ENCODE assay signal across 1 cellular context in the genomic region with DNA sequence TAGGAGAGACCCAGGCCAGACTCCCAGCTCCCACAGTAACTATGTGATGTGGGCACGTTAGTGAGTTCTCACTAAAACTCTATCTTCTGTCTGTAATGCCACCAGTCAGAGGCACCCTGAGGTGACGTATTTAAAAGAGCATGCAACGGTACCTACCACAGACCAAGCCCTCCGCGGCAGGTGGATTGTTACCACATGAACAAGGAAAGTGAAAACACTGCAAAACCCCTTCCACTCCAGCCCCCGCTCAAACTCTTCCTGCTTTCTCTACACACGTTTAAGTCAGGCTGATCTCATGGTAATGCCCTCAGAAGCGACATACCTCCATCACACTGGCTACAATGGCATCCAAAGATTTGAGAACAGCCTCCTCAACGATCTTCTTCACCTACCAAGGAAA.
A peak's percentile ranks its signal among the peaks of the same experiment; 100 is the strongest.
TF ChIP-seq lines count a peak whose summit lies in the region.

No MANE protein-coding gene starts in this region.

TF ChIP-seq in K562, 482 proteins besides CTCF, POLR2A, EP300 and RAD21 (continued from another document):
- TF ChIP-seq ILK (tag; IDR thresholded peaks at IDR 0.05; ENCODE audit: borderline replicate concordance, low read depth), result no peak
- TF ChIP-seq, protein P1, sequence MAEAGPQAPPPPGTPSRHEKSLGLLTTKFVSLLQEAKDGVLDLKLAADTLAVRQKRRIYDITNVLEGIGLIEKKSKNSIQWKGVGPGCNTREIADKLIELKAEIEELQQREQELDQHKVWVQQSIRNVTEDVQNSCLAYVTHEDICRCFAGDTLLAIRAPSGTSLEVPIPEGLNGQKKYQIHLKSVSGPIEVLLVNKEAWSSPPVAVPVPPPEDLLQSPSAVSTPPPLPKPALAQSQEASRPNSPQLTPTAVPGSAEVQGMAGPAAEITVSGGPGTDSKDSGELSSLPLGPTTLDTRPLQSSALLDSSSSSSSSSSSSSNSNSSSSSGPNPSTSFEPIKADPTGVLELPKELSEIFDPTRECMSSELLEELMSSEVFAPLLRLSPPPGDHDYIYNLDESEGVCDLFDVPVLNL (CRISPR knock-in tag; IDR thresholded peaks at IDR 0.05; ENCODE audit: low read depth), result no peak
- TF ChIP-seq ZNF280B (CRISPR knock-in tag; IDR thresholded peaks at IDR 0.05), result no peak
- TF ChIP-seq ZNF778 (CRISPR knock-in tag; IDR thresholded peaks at IDR 0.05), result no peak
- no peak for TF ChIP-seq ATF1 (CRISPR knock-in tag; IDR thresholded peaks at IDR 0.05)
- no peak for TF ChIP-seq ATF1 (tag; IDR thresholded peaks at IDR 0.05)
- 0 out of 2 replicates have a peak, but pooled peaks have one; percentile 27 for TF ChIP-seq ZNF511 (CRISPR knock-in tag; IDR thresholded peaks at IDR 0.05)
- no peak for TF ChIP-seq POLR2B (IDR thresholded peaks at IDR 0.05; ENCODE audit: low read depth, partially characterized antibody)
- peak; percentile 5; the same call in 1 of the 2 replicates for TF ChIP-seq CEBPG (CRISPR knock-in tag; IDR thresholded peaks at IDR 0.05)
- TF ChIP-seq CEBPG (tag; conservative IDR thresholded peaks at IDR 0.05 in 1 of 2, IDR thresholded peaks at IDR 0.05 in 1 of 2), result no peak
- TF ChIP-seq POLR3G (IDR thresholded peaks at IDR 0.05; ENCODE audit: extremely low read depth, insufficient read length, insufficient replicate concordance), result no peak
- no peak for TF ChIP-seq E2F6 (IDR thresholded peaks at IDR 0.05; ENCODE audit: borderline replicate concordance in 1 of 2, extremely low read depth in 1 of 2, insufficient read depth in 1 of 2, insufficient read length in 1 of 2, low read depth in 1 of 2, low read length in 1 of 2, poor library complexity in 1 of 2, severe bottlenecking in 1 of 2)
- TF ChIP-seq LCOR (CRISPR knock-in tag; IDR thresholded peaks at IDR 0.05), result no peak
- TF ChIP-seq, protein P2, sequence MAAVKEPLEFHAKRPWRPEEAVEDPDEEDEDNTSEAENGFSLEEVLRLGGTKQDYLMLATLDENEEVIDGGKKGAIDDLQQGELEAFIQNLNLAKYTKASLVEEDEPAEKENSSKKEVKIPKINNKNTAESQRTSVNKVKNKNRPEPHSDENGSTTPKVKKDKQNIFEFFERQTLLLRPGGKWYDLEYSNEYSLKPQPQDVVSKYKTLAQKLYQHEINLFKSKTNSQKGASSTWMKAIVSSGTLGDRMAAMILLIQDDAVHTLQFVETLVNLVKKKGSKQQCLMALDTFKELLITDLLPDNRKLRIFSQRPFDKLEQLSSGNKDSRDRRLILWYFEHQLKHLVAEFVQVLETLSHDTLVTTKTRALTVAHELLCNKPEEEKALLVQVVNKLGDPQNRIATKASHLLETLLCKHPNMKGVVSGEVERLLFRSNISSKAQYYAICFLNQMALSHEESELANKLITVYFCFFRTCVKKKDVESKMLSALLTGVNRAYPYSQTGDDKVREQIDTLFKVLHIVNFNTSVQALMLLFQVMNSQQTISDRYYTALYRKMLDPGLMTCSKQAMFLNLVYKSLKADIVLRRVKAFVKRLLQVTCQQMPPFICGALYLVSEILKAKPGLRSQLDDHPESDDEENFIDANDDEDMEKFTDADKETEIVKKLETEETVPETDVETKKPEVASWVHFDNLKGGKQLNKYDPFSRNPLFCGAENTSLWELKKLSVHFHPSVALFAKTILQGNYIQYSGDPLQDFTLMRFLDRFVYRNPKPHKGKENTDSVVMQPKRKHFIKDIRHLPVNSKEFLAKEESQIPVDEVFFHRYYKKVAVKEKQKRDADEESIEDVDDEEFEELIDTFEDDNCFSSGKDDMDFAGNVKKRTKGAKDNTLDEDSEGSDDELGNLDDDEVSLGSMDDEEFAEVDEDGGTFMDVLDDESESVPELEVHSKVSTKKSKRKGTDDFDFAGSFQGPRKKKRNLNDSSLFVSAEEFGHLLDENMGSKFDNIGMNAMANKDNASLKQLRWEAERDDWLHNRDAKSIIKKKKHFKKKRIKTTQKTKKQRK (IDR thresholded peaks at IDR 0.05; ENCODE audit: borderline replicate concordance, low read depth, low read length), result no peak
- TF ChIP-seq ZC3H11A (IDR thresholded peaks at IDR 0.05; ENCODE audit: low read depth, low read length), result peak; percentile 42; the same call in 1 of the 2 replicates
- TF ChIP-seq SETDB1 (IDR thresholded peaks at IDR 0.05; ENCODE audit: low read length), result peak; percentile 73
- no peak for TF ChIP-seq MEIS2 (IDR thresholded peaks at IDR 0.05; ENCODE audit: partially characterized antibody)
- TF ChIP-seq CSDE1 (IDR thresholded peaks at IDR 0.05), result no peak
